Comparison of ENCODE assay signal across 29 cellular contexts in the genomic region with DNA sequence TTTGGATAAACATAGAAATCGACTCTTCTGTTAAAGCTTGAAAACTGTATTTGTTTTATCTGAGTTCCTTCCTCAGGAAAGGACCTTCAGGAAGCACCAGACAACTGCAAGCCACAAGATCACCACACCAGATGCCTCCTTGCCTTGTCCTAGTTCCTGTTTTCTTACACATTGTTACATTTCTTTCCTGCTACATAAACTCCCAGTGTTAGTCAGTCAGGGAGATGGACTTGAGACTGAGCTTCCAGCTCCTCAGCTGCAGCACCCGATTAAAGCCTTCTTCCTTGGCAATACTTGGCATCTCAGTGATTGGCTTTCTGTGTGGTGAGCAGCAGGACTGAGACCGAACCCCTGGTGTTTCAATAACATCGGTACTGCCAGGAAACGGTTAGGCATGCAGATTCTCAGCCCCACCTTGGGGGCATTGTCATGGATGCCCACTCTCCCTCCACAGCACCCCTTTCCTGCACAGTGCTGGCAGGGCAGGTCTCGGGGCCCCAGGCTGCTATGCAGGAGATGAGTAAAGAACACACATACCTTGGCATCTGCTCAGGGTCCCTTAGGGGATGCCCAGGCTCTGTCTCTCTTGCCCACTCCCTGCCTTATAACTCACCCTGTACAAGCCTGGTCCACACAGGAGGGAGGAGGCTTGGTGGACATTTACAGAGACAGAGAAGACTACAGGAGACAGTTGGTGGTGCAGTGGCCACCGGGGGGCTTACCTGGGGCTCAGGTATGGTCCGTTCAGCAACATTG. TPM values are rescaled to one million over a fixed set of nuclear protein-coding genes. Genes with fewer than 3 reads are reported as not detected.
DNase-seq lines count a peak whose midpoint lies in the region; ATAC-seq, FAIRE-seq and TF ChIP-seq lines count a peak whose summit lies in the region.
"Had no signal": no experiment of that assay in that cellular context is flagged by ENCODE, and none has a peak within 500 bp of the region (broad histone marks: within the 10 kb centered on the region; RNA-seq: fewer than 3 reads in every experiment).

No MANE protein-coding gene starts in this region.

- H3K27me3 Mint-ChIP-seq in activated CD8-positive, alpha-beta T cell treated with anti-CD3 and anti-CD28 coated beads, Interleukin-2, amount 10 ng/mL, durations not matched to agents 7 days and 5 days (ENCODE audit: low read depth): peaks cover 4% of the 10 kb centered on the region
- peaks cover 3% of the 10 kb centered on the region for H3K27me3 Mint-ChIP-seq in activated CD8-positive, alpha-beta T cell treated with anti-CD3 and anti-CD28 coated beads for 36 hours
- H3K27me3 Mint-ChIP-seq: stimulated activated naive CD8-positive, alpha-beta T cell treated with anti-CD3 and anti-CD28 coated beads, Interleukin-15, amount 100 ng/mL, for 72 hours had no signal

- no peak for TF ChIP-seq EP300 in GM12878 (IDR thresholded peaks at IDR 0.05; ENCODE audit: borderline replicate concordance in 1 of 2, control insufficient read depth in 1 of 2, low read depth in 2 of 2, low read length in 2 of 2)

- no peak overlapping the region for H3K4me3 ChIP-seq in GM12878
- H3K4me3 ChIP-seq: A549, MG63, tibial artery had no signal

- H3K4me2 ChIP-seq in GM12878 (ENCODE audit: control insufficient read depth, insufficient read depth): no peak overlapping the region
- H3K4me2 ChIP-seq: A549 had no signal

- no peak for TF ChIP-seq RAD21 in GM12878 (IDR thresholded peaks at IDR 0.05; ENCODE audit: insufficient read depth, low read depth, low read length)

- in situ Hi-C loops in KBM-7 (cut with MboI; ENCODE audit: low pct_unique_long_range_greater_than_20kb, low sequenced_read_pairs) (no loop called here), GM12878 (cut with MboI) (loop anchor here (25.0 kb wide), 1 partner anchor 312 kb away; no protein-coding TSS in a partner anchor)

- H3K36me3 Mint-ChIP-seq in activated CD8-positive, alpha-beta T cell treated with anti-CD3 and anti-CD28 coated beads, Interleukin-2, amount 10 ng/mL, durations not matched to agents 7 days and 5 days (ENCODE audit: low read depth): peaks cover 82% of the 10 kb centered on the region
- H3K36me3 Mint-ChIP-seq in activated CD8-positive, alpha-beta T cell treated with anti-CD3 and anti-CD28 coated beads for 36 hours (ENCODE audit: low read depth): peaks cover 81% of the 10 kb centered on the region

- H3K9me3 Mint-ChIP-seq in activated CD8-positive, alpha-beta T cell treated with anti-CD3 and anti-CD28 coated beads, Interleukin-2, amount 10 ng/mL, durations not matched to agents 7 days and 5 days (ENCODE audit: insufficient read depth): peaks cover 13% of the 10 kb centered on the region
- H3K9me3 Mint-ChIP-seq in activated CD8-positive, alpha-beta T cell treated with anti-CD3 and anti-CD28 coated beads for 36 hours: peaks cover 24% of the 10 kb centered on the region

- peaks cover 19% of the 10 kb centered on the region; the same call in 2 of the 3 replicates for H3K9me3 ChIP-seq in GM12878 (replicated peaks; ENCODE audit: control insufficient read depth, insufficient read depth, low read length)
- H3K9me3 ChIP-seq: tibial artery had no signal

- intact Hi-C loops in activated CD8-positive, alpha-beta T cell treated with anti-CD3 and anti-CD28 coated beads for 36 hours (cut with micrococcal nuclease): no loop called here
- intact Hi-C loops in GM12878 (cut with micrococcal nuclease; ENCODE audit: unreplicated experiment): no loop called here
- intact Hi-C loops in posterior vena cava (cut with DNase I): no loop called here

- no peak overlapping the region for H3K4me3 Mint-ChIP-seq in activated CD8-positive, alpha-beta T cell treated with anti-CD3 and anti-CD28 coated beads, Interleukin-2, amount 10 ng/mL, durations not matched to agents 7 days and 5 days
- no peak overlapping the region for H3K4me3 Mint-ChIP-seq in activated CD8-positive, alpha-beta T cell treated with anti-CD3 and anti-CD28 coated beads for 36 hours
- H3K4me3 Mint-ChIP-seq: brain; memory B cell; stimulated activated naive CD8-positive, alpha-beta T cell treated with anti-CD3 and anti-CD28 coated beads, Interleukin-15, amount 100 ng/mL, for 72 hours had no signal

- BruUV-seq in GM12878 (replicated peaks; lab: Mats Ljungman, UMichigan): no TSS peak

- 79% methylated on average over 8 of the region's 8 CpGs for WGBS in GM12878 (ENCODE audit: insufficient coverage, insufficient replicate concordance, low lambda C conversion rate, missing lambda C conversion rate)

- RAD21 ChIA-PET in GM12878 (lab: Charles Lee; ENCODE audit: unreplicated experiment): no interaction called here

- SMC1A ChIA-PET in GM12878 (lab: Charles Lee; ENCODE audit: uncharacterized antibody, unreplicated experiment): interaction anchor here (0.6 kb wide), 1 partner anchor 620 kb away, joined by 3 read pairs; no protein-coding TSS in a partner anchor

- no peaks in the 10 kb centered on the region for H3K27me3 ChIP-seq in GM12878 (replicated peaks in 1 of 2; ENCODE audit: control insufficient read depth in 2 of 2, insufficient read depth in 2 of 2, low read length in 1 of 2)
- H3K27me3 ChIP-seq: BE2C, MG63 had no signal

- TF ChIP-seq CTCF in activated CD8-positive, alpha-beta T cell treated with anti-CD3 and anti-CD28 coated beads for 36 hours (IDR thresholded peaks at IDR 0.05): no peak
- TF ChIP-seq CTCF in GM12878 (IDR thresholded peaks at IDR 0.05 in 2 of 3, conservative IDR thresholded peaks at IDR 0.05 in 1 of 3; ENCODE audit: control insufficient read depth in 2 of 3, extremely low read depth in 1 of 3, insufficient read depth in 1 of 3, low read depth in 3 of 3, low read length in 3 of 3): no peak

- POLR2A ChIA-PET in activated CD8-positive, alpha-beta T cell treated with anti-CD3 and anti-CD28 coated beads, Interleukin-2, amount 10 ng/mL, durations not matched to agents 7 days and 5 days (lab: Charles Lee): no interaction called here
- POLR2A ChIA-PET in activated CD8-positive, alpha-beta T cell treated with anti-CD3 and anti-CD28 coated beads for 36 hours (lab: Charles Lee): no interaction called here
- POLR2A ChIA-PET in GM12878 (lab: Charles Lee): no interaction called here

- ATAC-seq in activated CD8-positive, alpha-beta T cell treated with anti-CD3 and anti-CD28 coated beads, Interleukin-2, amount 10 ng/mL, durations not matched to agents 7 days and 5 days: no peak
- ATAC-seq in activated CD8-positive, alpha-beta T cell treated with anti-CD3 and anti-CD28 coated beads for 36 hours: no peak
- ATAC-seq in GM12878: no peak
- ATAC-seq: A549; activated CD4-positive, CD25-positive, alpha-beta regulatory T cell treated with anti-CD3 and anti-CD28 coated beads, Interleukin-2, amount 50 U/mL, for 24 hours; stimulated activated naive CD8-positive, alpha-beta T cell treated with anti-CD3 and anti-CD28 coated beads, Interleukin-15, amount 100 ng/mL, for 72 hours had no signal

- no peaks in the 10 kb centered on the region for H4K20me1 ChIP-seq in GM12878 (ENCODE audit: control insufficient read depth, insufficient read depth)

- H3K27ac ChIP-seq in GM12878 (ENCODE audit: control insufficient read depth, insufficient read depth): no peak overlapping the region
- H3K27ac ChIP-seq: A549, tibial artery had no signal

- H3K79me2 ChIP-seq in GM12878 (ENCODE audit: control insufficient read depth, insufficient read depth, low read length): no peaks in the 10 kb centered on the region

- H3K9ac ChIP-seq in GM12878 (ENCODE audit: control insufficient read depth, insufficient read depth, low read length): no peak overlapping the region

- H3K4me1 Mint-ChIP-seq in activated CD8-positive, alpha-beta T cell treated with anti-CD3 and anti-CD28 coated beads, Interleukin-2, amount 10 ng/mL, durations not matched to agents 7 days and 5 days (ENCODE audit: low read depth): peaks cover 2% of the 10 kb centered on the region
- H3K4me1 Mint-ChIP-seq in activated CD8-positive, alpha-beta T cell treated with anti-CD3 and anti-CD28 coated beads for 36 hours (ENCODE audit: low read depth): peaks cover 5% of the 10 kb centered on the region
- H3K4me1 Mint-ChIP-seq: brain had no signal

- H2AFZ ChIP-seq in GM12878 (ENCODE audit: control insufficient read depth, low read depth, low read length): no peak overlapping the region

- no peak for FAIRE-seq in GM12878 (lab: Jason Lieb, UNC)
- FAIRE-seq: A549, colon, endometrium, GM18507 had no signal

- H3K27ac Mint-ChIP-seq in activated CD8-positive, alpha-beta T cell treated with anti-CD3 and anti-CD28 coated beads, Interleukin-2, amount 10 ng/mL, durations not matched to agents 7 days and 5 days: no peak overlapping the region
- H3K27ac Mint-ChIP-seq in activated CD8-positive, alpha-beta T cell treated with anti-CD3 and anti-CD28 coated beads for 36 hours: no peak overlapping the region
- H3K27ac Mint-ChIP-seq: brain; memory B cell; stimulated activated naive CD8-positive, alpha-beta T cell treated with anti-CD3 and anti-CD28 coated beads, Interleukin-15, amount 100 ng/mL, for 72 hours had no signal

- CTCF ChIA-PET in activated CD8-positive, alpha-beta T cell treated with anti-CD3 and anti-CD28 coated beads, Interleukin-2, amount 10 ng/mL, durations not matched to agents 7 days and 5 days (lab: Charles Lee): interaction anchor here (0.8 kb wide), 1 partner anchor 11 kb away, joined by 3 read pairs; no protein-coding TSS in a partner anchor
- CTCF ChIA-PET in activated CD8-positive, alpha-beta T cell treated with anti-CD3 and anti-CD28 coated beads for 36 hours (lab: Charles Lee): interaction anchor here (1.3 to 2.1 kb wide), 4 partner anchors 11 to 42 kb away, joined by 3 to 7 read pairs (median 4); no protein-coding TSS in a partner anchor
- CTCF ChIA-PET in GM12878 (lab: Yijun Ruan, JAX): interaction anchor here (0.9 kb wide), 1 partner anchor 10 kb away, joined by 4 read pairs; no protein-coding TSS in a partner anchor

- H3K36me3 ChIP-seq in GM12878 (ENCODE audit: control insufficient read depth in 2 of 2, insufficient read depth in 2 of 2, low read length in 1 of 2): peaks cover 0 to 3% of the 10 kb centered on the region in 2 experiments; a peak in 1 of 4 replicates

- no peaks in the 10 kb centered on the region for H3K4me1 ChIP-seq in GM12878 (ENCODE audit: control insufficient read depth, insufficient read depth, low read length)
- H3K4me1 ChIP-seq: A549, BE2C, Caco-2 had no signal

- peak; percentile 5 for DNase-seq in activated CD8-positive, alpha-beta T cell treated with anti-CD3 and anti-CD28 coated beads, Interleukin-2, amount 10 ng/mL, durations not matched to agents 7 days and 5 days
- no peak for DNase-seq in activated CD8-positive, alpha-beta T cell treated with anti-CD3 and anti-CD28 coated beads for 36 hours
- DNase-seq in KBM-7 (peak; percentile 79), GM12878 (ENCODE audit: low read depth, low spot score) (no peak), posterior vena cava (ENCODE audit: low spot score) (peak; percentile 18), dedifferentiated amniotic fluid mesenchymal stem cell (ENCODE audit: extremely low spot score) (no peak), SW480 (ENCODE audit: low spot score) (no peak)
- no peak for DNase-seq in stimulated activated CD4-positive, alpha-beta T cell treated with anti-CD3 and anti-CD28 coated beads, Interleukin-4, amount 100 ng/mL, for 24 hours
- DNase-seq: BE2C; Caco-2; IMR-90; MG63; naive B cell; NCI-H1694 treated with DMSO at 0.1 percent for 48 hours; NCI-H2227 treated with DMSO at 0.1 percent for 48 hours; NCI-H774; occipital lobe; retina; stimulated activated CD4-positive, alpha-beta T cell treated with anti-CD3 and anti-CD28 coated beads, Interleukin-4, amount 100 ng/mL, for 4 hours; stimulated activated naive CD8-positive, alpha-beta T cell treated with anti-CD3 and anti-CD28 coated beads, Interleukin-15, amount 100 ng/mL, for 72 hours; T-helper 9 cell; tibial artery had no signal

- no peak for TF ChIP-seq POLR2A in GM12878 (IDR thresholded peaks at IDR 0.05; ENCODE audit: low read depth, low read length)

RNA-seq across cellular contexts. Expression of a gene that starts 32.6 kb away (rescaled TPM):
- total RNA-seq in activated CD8-positive, alpha-beta T cell treated with anti-CD3 and anti-CD28 coated beads, Interleukin-2, amount 10 ng/mL, durations not matched to agents 7 days and 5 days: 10 to 100 TPM; 27.9 to 33.3 TPM
- 10 to 100 TPM; 14.5 to 18.6 TPM for total RNA-seq in activated CD8-positive, alpha-beta T cell treated with anti-CD3 and anti-CD28 coated beads for 36 hours
- total RNA-seq in GM12878 (2013; cell fraction: nucleolus; rRNA removed): 30.8 and 36.5 TPM in 2 replicates
- 8.4 and 11.5 TPM in 2 replicates for total RNA-seq in GM12878 (2014; rRNA removed)
- 9.6 and 10.7 TPM in 2 replicates for total RNA-seq in GM12878 (2014; rRNA removed; fragmentation: Illumina TruSeq; extraction: Trizol)
- 15.3 and 19.6 TPM in 2 replicates for total RNA-seq in GM12878 (2021)
- polyA plus RNA-seq in GM12878 (2011; ENCODE audit: low read depth): 5.1 TPM
- 5.8 and 7.3 TPM in 2 replicates for polyA plus RNA-seq in GM12878 (2011; rRNA removed)
- 9.3 and 9.6 TPM in 2 replicates for polyA plus RNA-seq in GM12878 (2011; cell fraction: cytosol; rRNA removed)
- polyA plus RNA-seq in GM12878 (2011; cell fraction: nucleus; rRNA removed): 17.5 and 21.5 TPM in 2 replicates
- polyA plus RNA-seq in GM12878 (2012): 9.4 and 9.8 TPM in 2 replicates
- polyA plus RNA-seq in GM12878 (2014; fragmentation: Illumina TruSeq; extraction: Trizol): 9.0 and 15.1 TPM in 2 replicates
- polyA plus RNA-seq in GM12878 (2014; fragmentation: Nextera tagmentation; extraction: Ambion mirVana): 1 to 10 TPM; 1.1 to 2.4 TPM
- 11.6 and 13.8 TPM in 2 replicates for polyA plus RNA-seq in GM12878 (2014; rRNA removed)
- polyA plus RNA-seq in GM12878 (2016; fragmentation: Nextera tagmentation; extraction: Ambion mirVana): 10 to 100 TPM; 10.3 to 11.5 TPM
- polyA minus RNA-seq in GM12878 (2011; rRNA and poly(A)+ RNA removed): 12.7 and 18.9 TPM in 2 replicates
- polyA minus RNA-seq in GM12878 (2011; cell fraction: cytosol; rRNA and poly(A)+ RNA removed): 6.4 and 8.2 TPM in 2 replicates
- polyA minus RNA-seq in GM12878 (2011; cell fraction: nucleus; rRNA and poly(A)+ RNA removed): 13.8 and 23.8 TPM in 2 replicates
- total RNA-seq in posterior vena cava: 10 to 100 TPM in 1 of 2 donors, 1 to 10 TPM in 1; 7.1 to 12.9 TPM

RNA-seq across cellular contexts. Expression of a gene that starts 35.0 kb away (rescaled TPM):
- total RNA-seq in activated CD8-positive, alpha-beta T cell treated with anti-CD3 and anti-CD28 coated beads, Interleukin-2, amount 10 ng/mL, durations not matched to agents 7 days and 5 days: 1 to 10 TPM; 6.8 to 8.1 TPM
- 1 to 10 TPM; 4.5 to 6.2 TPM for total RNA-seq in activated CD8-positive, alpha-beta T cell treated with anti-CD3 and anti-CD28 coated beads for 36 hours
- total RNA-seq in GM12878 (2013; cell fraction: nucleolus; rRNA removed): 10.4 and 11.4 TPM in 2 replicates
- 8.2 and 8.6 TPM in 2 replicates for total RNA-seq in GM12878 (2014; rRNA removed)
- total RNA-seq in GM12878 (2014; rRNA removed; fragmentation: Illumina TruSeq; extraction: Trizol): 3.4 and 3.6 TPM in 2 replicates
- total RNA-seq in GM12878 (2021): 4.8 and 5.2 TPM in 2 replicates
- polyA plus RNA-seq in GM12878 (2011; ENCODE audit: low read depth): 3.1 TPM
- polyA plus RNA-seq in GM12878 (2011; rRNA removed): 9.5 and 11.0 TPM in 2 replicates
- 6.3 and 6.4 TPM in 2 replicates for polyA plus RNA-seq in GM12878 (2011; cell fraction: cytosol; rRNA removed)
- 3.7 and 5.9 TPM in 2 replicates for polyA plus RNA-seq in GM12878 (2011; cell fraction: nucleus; rRNA removed)
- 7.7 and 8.3 TPM in 2 replicates for polyA plus RNA-seq in GM12878 (2012)
- polyA plus RNA-seq in GM12878 (2014; fragmentation: Illumina TruSeq; extraction: Trizol): 4.4 and 4.6 TPM in 2 replicates
- polyA plus RNA-seq in GM12878 (2014; fragmentation: Nextera tagmentation; extraction: Ambion mirVana): 1 to 10 TPM; 2.5 to 3.0 TPM
- polyA plus RNA-seq in GM12878 (2014; rRNA removed): 6.2 and 7.6 TPM in 2 replicates
- 10 to 100 TPM; 11.6 to 12.5 TPM for polyA plus RNA-seq in GM12878 (2016; fragmentation: Nextera tagmentation; extraction: Ambion mirVana)
- polyA minus RNA-seq in GM12878 (2011; rRNA and poly(A)+ RNA removed): 7.6 and 10.9 TPM in 2 replicates
- 1.7 and 3.6 TPM in 2 replicates for polyA minus RNA-seq in GM12878 (2011; cell fraction: cytosol; rRNA and poly(A)+ RNA removed)
- 6.4 and 11.9 TPM in 2 replicates for polyA minus RNA-seq in GM12878 (2011; cell fraction: nucleus; rRNA and poly(A)+ RNA removed)
- total RNA-seq in posterior vena cava: 1 to 10 TPM; 2.0 to 2.3 TPM

RNA-seq across cellular contexts. Expression of a gene that starts 43.1 kb away (rescaled TPM):
- 100 to 1,000 TPM; 110 to 113 TPM for total RNA-seq in activated CD8-positive, alpha-beta T cell treated with anti-CD3 and anti-CD28 coated beads, Interleukin-2, amount 10 ng/mL, durations not matched to agents 7 days and 5 days
- 10 to 100 TPM; 39.1 to 40.5 TPM for total RNA-seq in activated CD8-positive, alpha-beta T cell treated with anti-CD3 and anti-CD28 coated beads for 36 hours
- total RNA-seq in GM12878 (2013; cell fraction: nucleolus; rRNA removed): 20.1 and 20.4 TPM in 2 replicates
- 18.1 and 21.6 TPM in 2 replicates for total RNA-seq in GM12878 (2014; rRNA removed)
- 5.4 and 6.2 TPM in 2 replicates for total RNA-seq in GM12878 (2014; rRNA removed; fragmentation: Illumina TruSeq; extraction: Trizol)
- 49.5 and 53.5 TPM in 2 replicates for total RNA-seq in GM12878 (2021)
- 13.5 TPM for polyA plus RNA-seq in GM12878 (2011; ENCODE audit: low read depth)
- 2.2 and 5.4 TPM in 2 replicates for polyA plus RNA-seq in GM12878 (2011; rRNA removed)
- 16.9 and 21.7 TPM in 2 replicates for polyA plus RNA-seq in GM12878 (2011; cell fraction: cytosol; rRNA removed)
- 81.1 and 82.2 TPM in 2 replicates for polyA plus RNA-seq in GM12878 (2011; cell fraction: nucleus; rRNA removed)
- 34.1 and 38.3 TPM in 2 replicates for polyA plus RNA-seq in GM12878 (2012)
- 1.1 and 6.7 TPM in 2 replicates for polyA plus RNA-seq in GM12878 (2014; fragmentation: Illumina TruSeq; extraction: Trizol)
- polyA plus RNA-seq in GM12878 (2014; fragmentation: Nextera tagmentation; extraction: Ambion mirVana): 1 to 10 TPM in 1 of 2 experiments, under 1 TPM in 1; 0.24 to 1.2 TPM
- polyA plus RNA-seq in GM12878 (2014; rRNA removed): 32.0 and 42.9 TPM in 2 replicates
- 1 to 10 TPM; 6.9 to 9.6 TPM for polyA plus RNA-seq in GM12878 (2016; fragmentation: Nextera tagmentation; extraction: Ambion mirVana)
- polyA minus RNA-seq in GM12878 (2011; rRNA and poly(A)+ RNA removed): 8.1 and 20.4 TPM in 2 replicates
- polyA minus RNA-seq in GM12878 (2011; cell fraction: cytosol; rRNA and poly(A)+ RNA removed): 23.8 and 30.4 TPM in 2 replicates
- polyA minus RNA-seq in GM12878 (2011; cell fraction: nucleus; rRNA and poly(A)+ RNA removed): 12.5 and 29.9 TPM in 2 replicates
- 10 to 100 TPM; 47.1 to 49.3 TPM for total RNA-seq in posterior vena cava

Comparison
In these comparisons a context has a peak if more than half of its experiments do, and no peak if none do; other contexts are left out.
1. DNase-seq: peak in activated CD8-positive, alpha-beta T cell treated with anti-CD3 and anti-CD28 coated beads, Interleukin-2, amount 10 ng/mL, durations not matched to agents 7 days and 5 days (single experiment), KBM-7 (single experiment) and posterior vena cava (single experiment); none in activated CD8-positive, alpha-beta T cell treated with anti-CD3 and anti-CD28 coated beads for 36 hours (single experiment), GM12878 (single experiment), dedifferentiated amniotic fluid mesenchymal stem cell (single experiment), SW480 (single experiment) and stimulated activated CD4-positive, alpha-beta T cell treated with anti-CD3 and anti-CD28 coated beads, Interleukin-4, amount 100 ng/mL, for 24 hours (single experiment).